ENCODE assay signal across 13 cellular contexts in genomic region chr5:168612996-168613395, GRCh38. TPM values are rescaled to one million over a fixed set of nuclear protein-coding genes. Genes with fewer than 3 reads are reported as not detected.
DNase-seq lines count a peak whose midpoint lies in the region; ATAC-seq, FAIRE-seq and TF ChIP-seq lines count a peak whose summit lies in the region.
"Had no signal": no experiment of that assay in that cellular context is flagged by ENCODE, and none has a peak within 500 bp of the region (broad histone marks: within the 10 kb centered on the region; RNA-seq: fewer than 3 reads in every experiment).

No MANE protein-coding gene starts in this region.

- H3K36me3 Mint-ChIP-seq in CD8-positive, alpha-beta T cell, result no peaks in the 10 kb centered on the region
- no peaks in the 10 kb centered on the region for H3K36me3 Mint-ChIP-seq in naive thymus-derived CD8-positive, alpha-beta T cell
- H3K36me3 Mint-ChIP-seq: WTC11 had no signal

- H3K27me3 ChIP-seq in CD8-positive, alpha-beta T cell (ENCODE audit: insufficient read depth, low read length), result no peaks in the 10 kb centered on the region
- H3K27me3 ChIP-seq: MG63 had no signal

- FAIRE-seq in colon (lab: Jason Lieb, UNC), result peak; percentile 51
- FAIRE-seq: H54 had no signal

- H3K9me3 ChIP-seq in CD8-positive, alpha-beta T cell (ENCODE audit: low read length), result no peaks in the 10 kb centered on the region
- H3K9me3 ChIP-seq: MG63 had no signal

- no peaks in the 10 kb centered on the region for H3K36me3 ChIP-seq in CD8-positive, alpha-beta T cell (ENCODE audit: insufficient read depth, low read length)
- H3K36me3 ChIP-seq: MG63 had no signal

- H3K9me3 Mint-ChIP-seq in CD8-positive, alpha-beta T cell, result no peaks in the 10 kb centered on the region
- peaks cover 0 to 15% (median 0%) of the 10 kb centered on the region in 9 donors for H3K9me3 Mint-ChIP-seq in naive thymus-derived CD8-positive, alpha-beta T cell
- H3K9me3 Mint-ChIP-seq: WTC11 had no signal

- H3K27ac ChIP-seq in CD8-positive, alpha-beta T cell (ENCODE audit: low read depth, low read length), result no peak overlapping the region
- H3K27ac ChIP-seq: coronary artery had no signal

- peak overlapping the region; percentile 50 for H3K4me3 Mint-ChIP-seq in CD8-positive, alpha-beta T cell
- peak overlapping the region; percentile 25 to 65 (median 47) for H3K4me3 Mint-ChIP-seq in naive thymus-derived CD8-positive, alpha-beta T cell
- H3K4me3 Mint-ChIP-seq: WTC11 had no signal

- H3K4me1 Mint-ChIP-seq in CD8-positive, alpha-beta T cell (ENCODE audit: low read depth), result peaks cover 10% of the 10 kb centered on the region
- peaks cover 8 to 14% (median 9%) of the 10 kb centered on the region in 4 donors for H3K4me1 Mint-ChIP-seq in naive thymus-derived CD8-positive, alpha-beta T cell
- H3K4me1 Mint-ChIP-seq: WTC11 had no signal

- no peak for DNase-seq in CD8-positive, alpha-beta T cell
- DNase-seq in HT-29 (ENCODE audit: low spot score), result peak; percentile 25
- peak in 5 of 10 donors; percentile 15 to 57 (median 39) for DNase-seq in naive thymus-derived CD8-positive, alpha-beta T cell
- DNase-seq in SIG-M5 (lab: John Stamatoyannopoulos, UW), result no peak
- DNase-seq in DMS79 treated with DMSO at 0.1 percent for 48 hours (lab: John Stamatoyannopoulos, UW), result no peak
- DNase-seq in HCEC 1CT, result no peak
- DNase-seq in NCI-H2196 treated with DMSO at 0.1 percent for 48 hours (lab: John Stamatoyannopoulos, UW; ENCODE audit: unreplicated experiment), result no peak
- DNase-seq: MG63, NCI-H2171 had no signal

- peaks cover 8% of the 10 kb centered on the region for H3K4me1 ChIP-seq in CD8-positive, alpha-beta T cell (ENCODE audit: insufficient read depth, low read length)

- H3K4me3 ChIP-seq in CD8-positive, alpha-beta T cell (ENCODE audit: low read depth, low read length), result no peak overlapping the region
- H3K4me3 ChIP-seq: coronary artery, MG63 had no signal

- intact Hi-C loops in CD8-positive, alpha-beta T cell (cut with DNase I, micrococcal nuclease), result loop anchor here (2.0 kb wide), 1 partner anchor 34 kb away; the partner anchor contains the start of gene PANK3 (in 2 of the 2)

- no peaks in the 10 kb centered on the region for H3K27me3 Mint-ChIP-seq in CD8-positive, alpha-beta T cell (ENCODE audit: low read depth)
- no peaks in the 10 kb centered on the region for H3K27me3 Mint-ChIP-seq in naive thymus-derived CD8-positive, alpha-beta T cell

- POLR2A ChIA-PET in CD8-positive, alpha-beta T cell (lab: Charles Lee), result interaction anchor here (1.0 to 3.2 kb wide), 2 partner anchors 22 to 33 kb away, joined by 3 to 13 read pairs; partner anchors contain the start of gene PANK3
- POLR2A ChIA-PET in naive thymus-derived CD8-positive, alpha-beta T cell (lab: Charles Lee), result interaction anchor here (0.7 to 1.7 kb wide), 3 partner anchors 11 to 34 kb away, joined by 3 to 4 read pairs (median 3); partner anchors contain the start of gene PANK3

- TF ChIP-seq CTCF in CD8-positive, alpha-beta T cell (IDR thresholded peaks at IDR 0.05), result no peak

- CTCF ChIA-PET in CD8-positive, alpha-beta T cell (lab: Charles Lee), result no interaction called here

- peak overlapping the region; percentile 78 for H3K27ac Mint-ChIP-seq in CD8-positive, alpha-beta T cell
- peak overlapping the region; percentile 69 to 93 (median 89) for H3K27ac Mint-ChIP-seq in naive thymus-derived CD8-positive, alpha-beta T cell
- H3K27ac Mint-ChIP-seq: WTC11 had no signal

- ATAC-seq in CD8-positive, alpha-beta T cell, result peak; percentile 99
- peak; percentile 100 for ATAC-seq in naive thymus-derived CD8-positive, alpha-beta T cell
- ATAC-seq: WTC11 had no signal

RNA-seq across cellular contexts. Expression of gene PANK3, which starts 33.8 kb away (rescaled TPM):
- 10 to 100 TPM; 36.1 to 42.4 TPM for total RNA-seq in CD8-positive, alpha-beta T cell
- total RNA-seq in HT-29 (2014; rRNA removed; shearing (Covaris generic)), result 18.8 and 21.4 TPM in 2 replicates
- total RNA-seq in naive thymus-derived CD8-positive, alpha-beta T cell, result 10 to 100 TPM; 40.4 to 49.8 TPM
- 1 to 10 TPM; 2.6 to 6.7 (median 4.9) TPM for polyA plus RNA-seq in naive thymus-derived CD8-positive, alpha-beta T cell
